29 cellular contexts compared by ENCODE assay signal in genomic region chr6:135173989-135174484, GRCh38.
"Had no signal": no experiment of that assay in that cellular context is flagged by ENCODE, and none has a peak within 500 bp of the region (broad histone marks: within the 10 kb centered on the region; RNA-seq: fewer than 3 reads in every experiment).

No MANE protein-coding gene starts in this region.

- FAIRE-seq: TTC549 had no signal

- H3K36me3 ChIP-seq: breast epithelium, colonic mucosa, Peyer's patch, SJCRH30 had no signal

- H3K9me3 ChIP-seq: breast epithelium, colonic mucosa, Peyer's patch, SJCRH30 had no signal

- H3K27ac ChIP-seq: colonic mucosa, Peyer's patch, RWPE1, SJCRH30 had no signal

- H3K4me1 ChIP-seq: breast epithelium, colonic mucosa, Peyer's patch, SJCRH30 had no signal

- H3K27me3 ChIP-seq: breast epithelium, colonic mucosa, Peyer's patch, SJCRH30 had no signal

- DNase-seq: activated B cell treated with CpG ODN at 0.5 μM for 24 hours; activated CD4-positive, alpha-beta T cell treated with anti-CD3 and anti-CD28 coated beads for 1 hour; activated CD4-positive, alpha-beta T cell treated with anti-CD3 and anti-CD28 coated beads, Interleukin-2, amount 10 ng/mL, durations not matched to agents 24 days and 14 days; activated CD4-positive, alpha-beta T cell treated with anti-CD3 and anti-CD28 coated beads, Interleukin-2, amount 50 U/mL, for 48 hours; activated CD8-positive, alpha-beta memory T cell treated with anti-CD3 and anti-CD28 coated beads, Interleukin-2, amount 10 ng/mL, durations not matched to agents 7 days and 5 days; activated gamma-delta T cell; activated naive CD4-positive, alpha-beta T cell treated with anti-CD3 and anti-CD28 coated beads for 36 hours; activated naive CD8-positive, alpha-beta T cell treated with anti-CD3 and anti-CD28 coated beads, Interleukin-2, amount 10 ng/mL, durations not matched to agents 7 days and 5 days; activated T-cell treated with anti-CD3 and anti-CD28 coated beads, Interleukin-2, amount 50 U/mL, for 4 hours; aorta; caudate nucleus; colonic mucosa; Kasumi-1; NCI-H1048; NCI-H146; NCI-H187 treated with DMSO at 0.1 percent for 48 hours; NCI-H2081 treated with DMSO at 0.1 percent for 48 hours; NCI-H446; NCI-H524; NCI-H748 treated with DMSO at 0.1 percent for 48 hours; Peyer's patch; Right ventricle myocardium superior; SJCRH30; T-helper 17 cell; T-helper 9 cell had no signal

- H3K4me3 ChIP-seq: breast epithelium, colonic mucosa, Peyer's patch, SJCRH30 had no signal

- ATAC-seq: activated CD8-positive, alpha-beta memory T cell treated with anti-CD3 and anti-CD28 coated beads, Interleukin-2, amount 10 ng/mL, durations not matched to agents 7 days and 5 days; activated T-cell treated with anti-CD3 and anti-CD28 coated beads, Interleukin-2, amount 50 U/mL, for 4 hours; activated T-helper 17 cell treated with anti-CD3 and anti-CD28 coated beads, Interleukin-2, amount 50 U/mL, for 72 hours; T-helper 17 cell had no signal
